1 cellular context compared by ENCODE assay signal in genomic region chr16:30934827-30935557, GRCh38.
TF ChIP-seq lines count a peak whose summit lies in the region.

No MANE protein-coding gene starts in this region.

TF ChIP-seq in SK-N-SH treated with all-trans-retinoic acid at 6 μM for 48 hours, 23 proteins besides CTCF, POLR2A, EP300 and RAD21 (continued from another document):
- TF ChIP-seq, protein P1, sequence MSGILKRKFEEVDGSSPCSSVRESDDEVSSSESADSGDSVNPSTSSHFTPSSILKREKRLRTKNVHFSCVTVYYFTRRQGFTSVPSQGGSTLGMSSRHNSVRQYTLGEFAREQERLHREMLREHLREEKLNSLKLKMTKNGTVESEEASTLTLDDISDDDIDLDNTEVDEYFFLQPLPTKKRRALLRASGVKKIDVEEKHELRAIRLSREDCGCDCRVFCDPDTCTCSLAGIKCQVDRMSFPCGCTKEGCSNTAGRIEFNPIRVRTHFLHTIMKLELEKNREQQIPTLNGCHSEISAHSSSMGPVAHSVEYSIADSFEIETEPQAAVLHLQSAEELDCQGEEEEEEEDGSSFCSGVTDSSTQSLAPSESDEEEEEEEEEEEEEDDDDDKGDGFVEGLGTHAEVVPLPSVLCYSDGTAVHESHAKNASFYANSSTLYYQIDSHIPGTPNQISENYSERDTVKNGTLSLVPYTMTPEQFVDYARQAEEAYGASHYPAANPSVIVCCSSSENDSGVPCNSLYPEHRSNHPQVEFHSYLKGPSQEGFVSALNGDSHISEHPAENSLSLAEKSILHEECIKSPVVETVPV (CRISPR knock-in tag; IDR thresholded peaks at IDR 0.05): no peak
- no peak for TF ChIP-seq ESRRG (CRISPR knock-in tag; IDR thresholded peaks at IDR 0.05)
TF ChIP-seq in SK-N-SH treated with all-trans-retinoic acid at 6 μM for 48 hours: peak in this region for 0.
